Comparison of ENCODE assay signal across 8 cellular contexts in the genomic region with DNA sequence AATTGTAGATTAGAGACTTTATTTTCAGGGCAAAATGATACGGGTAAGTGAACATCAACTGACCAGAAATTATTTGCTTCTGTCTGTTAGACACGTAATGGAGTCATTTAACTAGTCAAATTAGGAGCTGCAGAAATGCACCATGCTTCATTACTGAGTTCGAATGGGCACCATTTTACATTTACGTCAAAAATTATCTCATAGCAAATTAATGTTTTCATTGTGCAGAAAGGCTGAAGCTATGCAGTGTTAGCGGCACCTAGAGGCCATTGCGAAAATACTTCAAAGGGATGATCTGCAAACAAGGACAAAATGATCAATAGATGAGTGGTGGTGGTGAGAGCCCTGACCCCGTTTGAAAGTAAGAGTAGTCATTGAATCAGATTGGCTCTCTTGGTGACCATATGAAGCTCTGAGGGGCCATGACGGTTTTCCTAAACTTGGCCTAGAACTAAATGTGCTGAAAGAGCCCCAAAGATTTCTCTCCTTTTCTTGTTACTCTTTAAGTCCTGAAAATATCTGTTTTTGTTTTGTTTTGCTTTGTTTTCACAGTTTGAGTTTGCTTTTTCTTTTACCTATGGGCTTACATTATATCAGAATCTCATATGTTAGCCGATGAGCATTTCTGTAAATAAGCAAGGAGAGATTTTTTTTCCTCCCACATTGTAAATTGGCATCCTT.
DNase-seq lines count a peak whose midpoint lies in the region; ATAC-seq, FAIRE-seq and TF ChIP-seq lines count a peak whose summit lies in the region.

No MANE protein-coding gene starts in this region.

- H3K9me3 Mint-ChIP-seq in astrocyte (ENCODE audit: unreplicated experiment) = no peaks in the 10 kb centered on the region
- H3K9me3 Mint-ChIP-seq in stimulated activated naive CD8-positive, alpha-beta T cell treated with anti-CD3 and anti-CD28 coated beads, Interleukin-15, amount 100 ng/mL, for 72 hours = no peaks in the 10 kb centered on the region

- no peaks in the 10 kb centered on the region for H3K27me3 ChIP-seq in astrocyte (ENCODE audit: insufficient read depth, low read length)

- FAIRE-seq in astrocyte (lab: Jason Lieb, UNC) = peak; percentile 67

- no peak overlapping the region for H2AFZ ChIP-seq in astrocyte (ENCODE audit: low read depth, low read length)

- H3K27ac ChIP-seq in astrocyte (ENCODE audit: low read depth, low read length) = no peak overlapping the region

- H3K9me3 ChIP-seq in astrocyte (ENCODE audit: insufficient read depth, low read depth, low read length) = no peaks in the 10 kb centered on the region

- peaks cover 9% of the 10 kb centered on the region for H3K4me1 Mint-ChIP-seq in astrocyte (ENCODE audit: low read depth, unreplicated experiment)
- H3K4me1 Mint-ChIP-seq in stimulated activated naive CD8-positive, alpha-beta T cell treated with anti-CD3 and anti-CD28 coated beads, Interleukin-15, amount 100 ng/mL, for 72 hours = no peaks in the 10 kb centered on the region

- no peaks in the 10 kb centered on the region for H3K79me2 ChIP-seq in astrocyte (ENCODE audit: insufficient read depth, low read length)

- peak; percentile 57 for ATAC-seq in stimulated activated naive CD8-positive, alpha-beta T cell treated with anti-CD3 and anti-CD28 coated beads, Interleukin-15, amount 100 ng/mL, for 72 hours
- ATAC-seq in HG03469 (IDR thresholded peaks at IDR 0.05; ENCODE audit: unreplicated experiment) = no peak
- no peak for ATAC-seq in GM19023 (IDR thresholded peaks at IDR 0.05; ENCODE audit: unreplicated experiment)

- no peak overlapping the region for H3K4me3 ChIP-seq in astrocyte (ENCODE audit: insufficient read depth, low read depth, low read length)

- H3K36me3 ChIP-seq in astrocyte (ENCODE audit: insufficient read depth, low read length) = no peaks in the 10 kb centered on the region

- DNase-seq in COLO829 (ENCODE audit: low spot score) = peak; percentile 79
- peak; percentile 56 for DNase-seq in GM20000 (ENCODE audit: low spot score)
- DNase-seq in NCI-H748 (lab: John Stamatoyannopoulos, UW; ENCODE audit: unreplicated experiment) = peak; percentile 90
- DNase-seq in astrocyte (ENCODE audit: low read depth) = peak; percentile 18
- DNase-seq in iPS-NIHi7 (ENCODE audit: extremely low spot score) = peak; percentile 69
- DNase-seq in stimulated activated naive CD8-positive, alpha-beta T cell treated with anti-CD3 and anti-CD28 coated beads, Interleukin-15, amount 100 ng/mL, for 72 hours = peak; percentile 28 to 33

- H3K4me3 Mint-ChIP-seq in astrocyte (ENCODE audit: unreplicated experiment) = no peak overlapping the region
- H3K4me3 Mint-ChIP-seq in stimulated activated naive CD8-positive, alpha-beta T cell treated with anti-CD3 and anti-CD28 coated beads, Interleukin-15, amount 100 ng/mL, for 72 hours = no peak overlapping the region

- H3K4me2 ChIP-seq in astrocyte (ENCODE audit: low read length) = no peak overlapping the region

- H3K27ac Mint-ChIP-seq in astrocyte (ENCODE audit: unreplicated experiment) = no peak overlapping the region
- H3K27ac Mint-ChIP-seq in stimulated activated naive CD8-positive, alpha-beta T cell treated with anti-CD3 and anti-CD28 coated beads, Interleukin-15, amount 100 ng/mL, for 72 hours = no peak overlapping the region

- H4K20me1 ChIP-seq in astrocyte (ENCODE audit: insufficient read depth, low read length) = no peaks in the 10 kb centered on the region

- H3K4me1 ChIP-seq in astrocyte (ENCODE audit: insufficient read depth, low read length) = no peaks in the 10 kb centered on the region

- H3K27me3 Mint-ChIP-seq in astrocyte (ENCODE audit: low read depth, unreplicated experiment) = peaks cover 21% of the 10 kb centered on the region
- peaks cover 35% of the 10 kb centered on the region for H3K27me3 Mint-ChIP-seq in stimulated activated naive CD8-positive, alpha-beta T cell treated with anti-CD3 and anti-CD28 coated beads, Interleukin-15, amount 100 ng/mL, for 72 hours

- peak; percentile 73 for TF ChIP-seq CTCF in GM20000 (IDR thresholded peaks at IDR 0.05; ENCODE audit: extremely low read depth, missing control alignments)
- TF ChIP-seq CTCF in astrocyte (IDR thresholded peaks at IDR 0.05; ENCODE audit: insufficient read depth, low read depth, low read length) = peak; percentile 88

- no peaks in the 10 kb centered on the region for H3K36me3 Mint-ChIP-seq in astrocyte (ENCODE audit: low read depth, unreplicated experiment)

- no peak overlapping the region for H3K9ac ChIP-seq in astrocyte (ENCODE audit: low read length)

Comparison
In these comparisons a context has a peak if more than half of its experiments do, and no peak if none do; other contexts are left out.
1. DNase-seq: peak in every context shown above with its lines; median percentile 90 in NCI-H748; 79 in COLO829; 69 in iPS-NIHi7; 56 in GM20000; 30 in stimulated activated naive CD8-positive, alpha-beta T cell treated with anti-CD3 and anti-CD28 coated beads, Interleukin-15, amount 100 ng/mL, for 72 hours; 18 in astrocyte.